In genomic region chr3:172096881-172097420, GRCh38 we compare ENCODE assay signal across 10 cellular contexts. TPM values are rescaled to one million over a fixed set of nuclear protein-coding genes. Genes with fewer than 3 reads are reported as not detected.
DNase-seq lines count a peak whose midpoint lies in the region; ATAC-seq, FAIRE-seq and TF ChIP-seq lines count a peak whose summit lies in the region.
"Had no signal": no experiment of that assay in that cellular context is flagged by ENCODE, and none has a peak within 500 bp of the region (broad histone marks: within the 10 kb centered on the region; RNA-seq: fewer than 3 reads in every experiment).

No MANE protein-coding gene starts in this region.

- H3K4me3 ChIP-seq in coronary artery (peak overlapping the region; percentile 26), mucosa of descending colon (no peak overlapping the region)

- peak overlapping the region in 6 of 7 donors; percentile 9 to 77 (median 66) for H3K27ac Mint-ChIP-seq in CD14-positive monocyte
- H3K27ac Mint-ChIP-seq: activated T-cell treated with anti-CD3 and anti-CD28 coated beads, Interleukin-2, amount 50 U/mL, for 72 hours had no signal

- FAIRE-seq in urothelium cell line (lab: Jason Lieb, UNC), result no peak

- no peaks in the 10 kb centered on the region for H3K36me3 ChIP-seq in mucosa of descending colon (ENCODE audit: low read depth)

- H3K4me1 Mint-ChIP-seq in CD14-positive monocyte, result peaks cover 61% of the 10 kb centered on the region

- no peaks in the 10 kb centered on the region for H3K27me3 Mint-ChIP-seq in CD14-positive monocyte (ENCODE audit: low read depth in 3 of 3)

- DNase-seq in CD14-positive monocyte (ENCODE audit: low spot score) (no peak), MV-4-11 (lab: John Stamatoyannopoulos, UW) (peak; percentile 84), coronary artery (ENCODE audit: low spot score) (no peak), mucosa of descending colon (no peak), urothelium cell line (ENCODE audit: low spot score) (no peak)
- DNase-seq: activated T-cell treated with anti-CD3 and anti-CD28 coated beads, Interleukin-2, amount 50 U/mL, for 72 hours; NCI-H526 treated with DMSO at 0.1 percent for 48 hours had no signal

- no peaks in the 10 kb centered on the region for H3K9me3 ChIP-seq in mucosa of descending colon

- H3K36me3 Mint-ChIP-seq in CD14-positive monocyte, result peaks cover 6 to 8% of the 10 kb centered on the region in 2 donors

- no peak for TF ChIP-seq CTCF in CD14-positive monocyte (IDR thresholded peaks at IDR 0.05)
- no peak for TF ChIP-seq CTCF in coronary artery (IDR thresholded peaks at IDR 0.05)
- TF ChIP-seq CTCF in mucosa of descending colon (IDR thresholded peaks at IDR 0.05), result no peak

- peaks cover 0 to 12% (median 2%) of the 10 kb centered on the region in 7 donors for H3K9me3 Mint-ChIP-seq in CD14-positive monocyte
- H3K9me3 Mint-ChIP-seq: activated T-cell treated with anti-CD3 and anti-CD28 coated beads, Interleukin-2, amount 50 U/mL, for 72 hours had no signal

- no peak overlapping the region for H3K4me3 Mint-ChIP-seq in CD14-positive monocyte
- H3K4me3 Mint-ChIP-seq: activated T-cell treated with anti-CD3 and anti-CD28 coated beads, Interleukin-2, amount 50 U/mL, for 72 hours had no signal

- H3K27ac ChIP-seq in coronary artery, result peak overlapping the region; percentile 33 to 69

- intact Hi-C loops in CD14-positive monocyte (cut with micrococcal nuclease) (no loop called here), mucosa of descending colon (cut with DNase I, micrococcal nuclease) (no loop called here)

- ATAC-seq in mucosa of descending colon (peak; percentile 81), GM21526 (IDR thresholded peaks at IDR 0.05; ENCODE audit: low FRiP score, unreplicated experiment) (no peak), HG02623 (IDR thresholded peaks at IDR 0.05; ENCODE audit: unreplicated experiment) (no peak), GM21619 (IDR thresholded peaks at IDR 0.05; ENCODE audit: unreplicated experiment) (no peak)
- ATAC-seq: activated T-cell treated with anti-CD3 and anti-CD28 coated beads, Interleukin-2, amount 50 U/mL, for 72 hours had no signal

- H3K4me1 ChIP-seq in mucosa of descending colon (ENCODE audit: low read depth), result peaks cover 28% of the 10 kb centered on the region

RNA-seq across cellular contexts. Expression of gene FNDC3B, which starts 57.6 kb away (rescaled TPM):
- 10 to 100 TPM; 25.7 to 36.1 TPM for polyA plus RNA-seq in CD14-positive monocyte
- 100 to 1,000 TPM; 107 to 132 (median 126) TPM for total RNA-seq in mucosa of descending colon
